In genomic region chr1:46401514-46401913, GRCh38 we compare ENCODE assay signal across 9 cellular contexts. TPM values are rescaled to one million over a fixed set of nuclear protein-coding genes. Genes with fewer than 3 reads are reported as not detected.
DNase-seq lines count a peak whose midpoint lies in the region; ATAC-seq and TF ChIP-seq lines count a peak whose summit lies in the region.
"Had no signal": no experiment of that assay in that cellular context is flagged by ENCODE, and none has a peak within 500 bp of the region (broad histone marks: within the 10 kb centered on the region; RNA-seq: fewer than 3 reads in every experiment).

No MANE protein-coding gene starts in this region.

- no peaks in the 10 kb centered on the region for H3K27me3 ChIP-seq in neutrophil
- no peaks in the 10 kb centered on the region for H3K27me3 ChIP-seq in aorta (ENCODE audit: control insufficient read depth in 1 of 2, insufficient read depth in 2 of 2, low read length in 1 of 2)
- H3K27me3 ChIP-seq in A673 (replicated peaks; ENCODE audit: insufficient read depth, low read depth, low read length, poor library complexity), result peaks cover 4% of the 10 kb centered on the region

- POLR2A ChIA-PET in A673 (lab: Charles Lee; ENCODE audit: low non-redundant PET), result no interaction called here

- ATAC-seq in aorta (ENCODE audit: low FRiP score), result peak; percentile 11

- no peak for TF ChIP-seq CTCF in epithelial cell of proximal tubule (conservative IDR thresholded peaks at IDR 0.05; ENCODE audit: low read depth, low read length)
- TF ChIP-seq CTCF in neutrophil (IDR thresholded peaks at IDR 0.05), result no peak
- TF ChIP-seq CTCF in A673 (conservative IDR thresholded peaks at IDR 0.05; ENCODE audit: low read depth, low read length), result no peak

- 10 to 15% methylated on average over 4 of the region's 4 CpGs for WGBS in aorta, 2 donors

- intact Hi-C loops in aorta (cut with DNase I), result no loop called here
- intact Hi-C loops in A673 (cut with micrococcal nuclease; ENCODE audit: unreplicated experiment), result no loop called here

- H3K36me3 ChIP-seq in neutrophil, result no peaks in the 10 kb centered on the region
- H3K36me3 ChIP-seq in aorta (ENCODE audit: control insufficient read depth in 1 of 2, insufficient read depth in 2 of 2, low read length in 1 of 2), result no peaks in the 10 kb centered on the region
- H3K36me3 ChIP-seq in A673 (ENCODE audit: insufficient read depth, low read length, poor library complexity, severe bottlenecking), result no peaks in the 10 kb centered on the region

- CTCF ChIA-PET in A673 (lab: Charles Lee), result interaction anchor here (0.6 kb wide), 1 partner anchor 40 kb away, joined by 3 read pairs; no protein-coding TSS in a partner anchor

- H3K27ac ChIP-seq in neutrophil, result peak overlapping the region; percentile 7
- no peak overlapping the region for H3K27ac ChIP-seq in aorta (ENCODE audit: low read depth in 1 of 2, low read length in 2 of 2)
- no peak overlapping the region for H3K27ac ChIP-seq in A673 (ENCODE audit: low read depth, low read length, poor library complexity, severe bottlenecking)

- H3K9me3 ChIP-seq in neutrophil (no peaks in the 10 kb centered on the region), aorta (ENCODE audit: control insufficient read depth, low read length) (no peaks in the 10 kb centered on the region), A673 (ENCODE audit: low read depth, low read length, poor library complexity, severe bottlenecking) (no peaks in the 10 kb centered on the region)

- H3K4me3 ChIP-seq in epithelial cell of proximal tubule (ENCODE audit: low read depth, low read length), result no peak overlapping the region
- H3K4me3 ChIP-seq in neutrophil (ENCODE audit: low read depth in 1 of 2, low read length in 1 of 2), result no peak overlapping the region
- H3K4me3 ChIP-seq in aorta (ENCODE audit: low read length in 2 of 2), result no peak overlapping the region
- no peak overlapping the region for H3K4me3 ChIP-seq in A673 (ENCODE audit: low read depth, low read length, poor library complexity, severe bottlenecking)

- peak; percentile 31 for DNase-seq in NCI-H510A treated with DMSO at 0.1 percent for 48 hours (lab: John Stamatoyannopoulos, UW)
- no peak for DNase-seq in NCI-H510A (lab: John Stamatoyannopoulos, UW)
- DNase-seq in epithelial cell of proximal tubule (ENCODE audit: low read depth), result peak; percentile 4
- peak in 1 of 2 donors; percentile 25 for DNase-seq in aorta
- no peak for DNase-seq in A673 (ENCODE audit: low spot score)
- DNase-seq in Kasumi-1 (lab: John Stamatoyannopoulos, UW), result no peak
- no peak for DNase-seq in dedifferentiated amniotic fluid mesenchymal stem cell (ENCODE audit: extremely low spot score)
- DNase-seq: stimulated activated CD4-positive, alpha-beta T cell treated with anti-CD3 and anti-CD28 coated beads, Interleukin-4, amount 100 ng/mL, for 24 hours had no signal

- BruUV-seq in A673 (replicated peaks; lab: Mats Ljungman, UMichigan), result no TSS peak

- H3K4me1 ChIP-seq in neutrophil (ENCODE audit: control insufficient read depth in 1 of 2, insufficient read depth in 1 of 2, low read depth in 1 of 2, low read length in 1 of 2), result peaks cover 21 to 42% of the 10 kb centered on the region in 2 experiments
- H3K4me1 ChIP-seq in aorta (ENCODE audit: control insufficient read depth in 1 of 2, insufficient read depth in 2 of 2, low read length in 2 of 2), result no peaks in the 10 kb centered on the region
- no peaks in the 10 kb centered on the region for H3K4me1 ChIP-seq in A673 (ENCODE audit: insufficient read depth, low read length, poor library complexity, severe bottlenecking)

RNA-seq across cellular contexts. Expression of gene FAAH, which starts 7.4 kb away (rescaled TPM):
- total RNA-seq in epithelial cell of proximal tubule, result 4.3 and 12.8 TPM in 2 replicates
- total RNA-seq in aorta, result 1 to 10 TPM; 7.3 to 9.6 TPM
- 10 to 100 TPM in 1 of 2 donors, 1 to 10 TPM in 1; 3.3 to 33.2 TPM for polyA plus RNA-seq in aorta
- total RNA-seq in A673 (2021), result 3.2 and 3.4 TPM in 2 replicates

Comparison
In these comparisons a context has a peak if more than half of its experiments do, and no peak if none do; other contexts are left out.
1. DNase-seq: peak in NCI-H510A treated with DMSO at 0.1 percent for 48 hours (single experiment) and epithelial cell of proximal tubule (single experiment); none in NCI-H510A (single experiment), A673 (single experiment), Kasumi-1 (0 of 2) and dedifferentiated amniotic fluid mesenchymal stem cell (single experiment).